In genomic region chr12:113232787-113233585, GRCh38 we compare ENCODE assay signal across 8 cellular contexts. TPM values are rescaled to one million over a fixed set of nuclear protein-coding genes. Genes with fewer than 3 reads are reported as not detected.
A peak's percentile ranks its signal among the peaks of the same experiment; 100 is the strongest.
DNase-seq lines count a peak whose midpoint lies in the region; ATAC-seq and FAIRE-seq lines count a peak whose summit lies in the region.

No MANE protein-coding gene starts in this region.

- intact Hi-C loops in Right ventricle myocardium superior (cut with DNase I): no loop called here
- intact Hi-C loops in sciatic nerve (cut with DNase I): no loop called here

- DNase-seq in NCI-H2227 treated with DMSO at 0.1 percent for 48 hours (lab: John Stamatoyannopoulos, UW) (peak; percentile 56), Right ventricle myocardium superior (peak; percentile 67), sciatic nerve (ENCODE audit: low spot score) (peak; percentile 68), RCC 7860 (ENCODE audit: low spot score) (no peak), HCEC 1CT (no peak)
- peak; percentile 77 for DNase-seq in activated CD8-positive, alpha-beta memory T cell treated with anti-CD3 and anti-CD28 coated beads, Interleukin-2, amount 50 U/mL, for 48 hours

- ATAC-seq in GM18868 (IDR thresholded peaks at IDR 0.05; ENCODE audit: unreplicated experiment): peak; percentile 58
- ATAC-seq in HG03060 (IDR thresholded peaks at IDR 0.05; ENCODE audit: low read depth, unreplicated experiment): peak; percentile 41
- peak; percentile 47 for ATAC-seq in Right ventricle myocardium superior (ENCODE audit: poor library complexity)
- ATAC-seq in sciatic nerve: peak; percentile 75

- FAIRE-seq in RCC 7860 (lab: Jason Lieb, UNC): no peak

RNA-seq across cellular contexts. Expression of gene TPCN1, which starts 11.7 kb away (rescaled TPM):
- 128 TPM for total RNA-seq in Right ventricle myocardium superior
- total RNA-seq in sciatic nerve: 90.6 TPM

RNA-seq across cellular contexts. Expression of gene RITA1, which starts 47.5 kb away (rescaled TPM):
- total RNA-seq in Right ventricle myocardium superior (16.3 TPM), sciatic nerve (7.8 TPM)

RNA-seq across cellular contexts. Expression of gene DDX54, which starts 47.7 kb away (rescaled TPM):
- total RNA-seq in Right ventricle myocardium superior (33.6 TPM), sciatic nerve (43.9 TPM)

Comparison
In these comparisons a context has a peak if more than half of its experiments do, and no peak if none do; other contexts are left out.
1. DNase-seq: peak in NCI-H2227 treated with DMSO at 0.1 percent for 48 hours (single experiment), activated CD8-positive, alpha-beta memory T cell treated with anti-CD3 and anti-CD28 coated beads, Interleukin-2, amount 50 U/mL, for 48 hours (single experiment), Right ventricle myocardium superior (single experiment) and sciatic nerve (single experiment); none in RCC 7860 (single experiment) and HCEC 1CT (single experiment).
2. Peak in every context shown above with its lines, with median percentiles within 50 percentile points of each other: ATAC-seq.